25 cellular contexts compared by ENCODE assay signal in the genomic region with DNA sequence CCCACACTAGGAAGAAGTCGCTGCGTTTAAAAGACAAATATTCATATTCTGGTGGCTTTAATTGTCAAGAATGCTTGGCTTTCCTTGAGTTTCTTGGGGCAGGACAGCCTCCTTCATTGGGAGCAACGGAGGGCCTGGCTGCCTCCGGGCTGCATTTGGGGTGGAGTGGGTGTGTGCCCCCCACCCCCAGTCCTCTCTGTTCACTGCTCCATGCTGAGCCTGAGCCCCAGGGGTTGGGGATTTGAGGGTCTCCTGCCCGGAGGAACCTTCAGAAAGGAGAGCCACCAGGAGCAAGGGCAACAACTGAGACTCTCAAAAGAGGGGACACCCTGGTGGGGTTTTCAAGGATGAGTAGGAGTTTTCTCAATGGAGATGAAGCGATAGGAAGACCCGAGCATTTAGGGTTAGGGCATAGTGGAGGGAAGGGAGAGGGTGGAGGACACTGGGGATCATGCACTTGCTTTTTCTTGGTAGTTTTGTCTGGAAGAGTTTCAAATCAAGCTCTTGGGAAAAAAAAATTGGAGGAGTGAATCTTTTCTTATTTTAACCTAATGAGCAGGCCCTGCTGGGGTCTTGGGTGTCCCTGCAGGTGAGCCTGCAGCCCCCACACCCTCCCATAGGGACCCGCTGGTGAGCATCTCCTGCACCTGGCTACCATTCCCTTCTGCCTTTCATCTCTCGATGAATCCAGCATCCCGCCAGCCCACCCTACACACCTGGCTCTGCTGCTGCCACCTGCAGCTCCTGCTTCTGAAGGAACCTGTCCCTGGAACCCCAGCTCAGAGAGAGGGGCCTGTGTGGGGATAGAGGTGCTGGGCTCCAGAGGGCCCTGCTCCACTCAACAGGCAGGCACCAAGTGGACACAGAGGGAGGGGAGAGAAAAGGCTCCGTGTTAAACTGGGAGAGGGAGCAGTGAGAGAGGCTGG. TPM values are rescaled to one million over a fixed set of nuclear protein-coding genes. Genes with fewer than 3 reads are reported as not detected.
DNase-seq lines count a peak whose midpoint lies in the region; ATAC-seq, FAIRE-seq and TF ChIP-seq lines count a peak whose summit lies in the region.
"Had no signal": no experiment of that assay in that cellular context is flagged by ENCODE, and none has a peak within 500 bp of the region (broad histone marks: within the 10 kb centered on the region; RNA-seq: fewer than 3 reads in every experiment).

No MANE protein-coding gene starts in this region.

- peaks cover 10% of the 10 kb centered on the region for H3K27me3 Mint-ChIP-seq in type B pancreatic cell

- peak overlapping the region; percentile 61 for H3K27ac Mint-ChIP-seq in type B pancreatic cell
- H3K27ac Mint-ChIP-seq: CD4-positive, CD25-positive, alpha-beta regulatory T cell had no signal

- FAIRE-seq in HepG2 (lab: Jason Lieb, UNC): no peak
- FAIRE-seq: A204.1 had no signal

- H3K27ac ChIP-seq in HepG2 (ENCODE audit: extremely low read length, insufficient read depth, low read length): no peak overlapping the region
- H3K27ac ChIP-seq in right lobe of liver: no peak overlapping the region
- peak overlapping the region; percentile 60 for H3K27ac ChIP-seq in hepatocyte
- H3K27ac ChIP-seq in PC-9: no peak overlapping the region
- H3K27ac ChIP-seq: HL-60, RWPE1, SJCRH30 had no signal

- H4K20me1 ChIP-seq in HepG2 (ENCODE audit: insufficient read depth, low read length): no peaks in the 10 kb centered on the region
- H4K20me1 ChIP-seq in hepatocyte (ENCODE audit: insufficient read depth, poor library complexity, severe bottlenecking): no peaks in the 10 kb centered on the region
- peaks cover 33% of the 10 kb centered on the region for H4K20me1 ChIP-seq in PC-9 (ENCODE audit: insufficient read depth)

- ATAC-seq in HepG2 (no peak), right lobe of liver (no peak)

- no peak overlapping the region for H3K9ac ChIP-seq in HepG2 (ENCODE audit: insufficient read depth, low read depth, low read length)

- 30% methylated on average over 11 of the region's 11 CpGs for WGBS in HepG2 (ENCODE audit: low lambda C conversion rate)
- WGBS in right lobe of liver (ENCODE audit: insufficient coverage, low coverage, low lambda C conversion rate, missing lambda C conversion rate): 69% methylated on average over 6 of the region's 11 CpGs
- 70% methylated on average over 11 of the region's 11 CpGs for WGBS in hepatocyte (ENCODE audit: low lambda C conversion rate, missing lambda C conversion rate)

- CTCF ChIA-PET in HepG2 (lab: Yijun Ruan, JAX; ENCODE audit: low intra/inter-chr PET ratio, low total read pairs) (interaction anchor here (2.1 to 2.9 kb wide), 2 partner anchors 32 to 37 kb away, joined by 24 read pairs; no protein-coding TSS in a partner anchor), PC-9 (lab: Charles Lee) (no interaction called here)

- H3K36me3 ChIP-seq in HepG2 (replicated peaks in 1 of 2; ENCODE audit: control insufficient read depth in 1 of 2, insufficient read depth in 2 of 2, low read length in 2 of 2) (no peaks in the 10 kb centered on the region), right lobe of liver (no peaks in the 10 kb centered on the region), hepatocyte (replicated peaks; ENCODE audit: insufficient read depth, low read depth) (no peaks in the 10 kb centered on the region), PC-9 (ENCODE audit: low read depth) (no peaks in the 10 kb centered on the region)
- H3K36me3 ChIP-seq: BE2C, SJCRH30 had no signal

- H3K4me3 ChIP-seq in HepG2 (replicated peaks in 1 of 3; ENCODE audit: insufficient read depth in 1 of 3, low read depth in 2 of 3, low read length in 3 of 3) (peak overlapping the region in 1 of 3 experiments; percentile 58; a peak in 1 of 6 replicates), right lobe of liver (no peak overlapping the region), hepatocyte (no peak overlapping the region), PC-9 (no peak overlapping the region)
- H3K4me3 ChIP-seq: SJCRH30 had no signal

- H3K4me2 ChIP-seq in HepG2 (ENCODE audit: low read depth, low read length): peak overlapping the region; percentile 77
- H3K4me2 ChIP-seq in hepatocyte: no peak overlapping the region
- no peak overlapping the region for H3K4me2 ChIP-seq in PC-9

- H3K4me1 Mint-ChIP-seq in type B pancreatic cell (ENCODE audit: unreplicated experiment): peaks cover 10% of the 10 kb centered on the region
- H3K4me1 Mint-ChIP-seq: CD4-positive, CD25-positive, alpha-beta regulatory T cell had no signal

- H3K79me2 ChIP-seq in HepG2 (ENCODE audit: insufficient read depth, low read length) (no peaks in the 10 kb centered on the region), hepatocyte (no peaks in the 10 kb centered on the region), PC-9 (ENCODE audit: low read depth) (no peaks in the 10 kb centered on the region)

- no peaks in the 10 kb centered on the region for H3K9me2 ChIP-seq in hepatocyte (replicated peaks; ENCODE audit: insufficient read depth)
- H3K9me2 ChIP-seq in PC-9 (ENCODE audit: insufficient read depth): no peaks in the 10 kb centered on the region

- H2AFZ ChIP-seq in HepG2 (ENCODE audit: low read length): no peak overlapping the region
- H2AFZ ChIP-seq in hepatocyte: no peak overlapping the region
- H2AFZ ChIP-seq in PC-9: no peak overlapping the region

- in situ Hi-C loops in HepG2 (cut with HindIII; ENCODE audit: extremely low pct_ligation_motif_present, low pct_unique_long_range_greater_than_20kb): no loop called here

- BruUV-seq in HepG2 (replicated peaks; lab: Mats Ljungman, UMichigan): no TSS peak
- no TSS peak for BruUV-seq in PC-9 (replicated peaks; lab: Mats Ljungman, UMichigan)

- H3K9me3 ChIP-seq in HepG2 (ENCODE audit: low read length): no peaks in the 10 kb centered on the region
- H3K9me3 ChIP-seq in right lobe of liver: no peaks in the 10 kb centered on the region
- no peaks in the 10 kb centered on the region for H3K9me3 ChIP-seq in hepatocyte (ENCODE audit: low read depth)
- no peaks in the 10 kb centered on the region for H3K9me3 ChIP-seq in PC-9 (ENCODE audit: insufficient read depth, low read depth)
- H3K9me3 ChIP-seq: BE2C, Caco-2, SJCRH30 had no signal

- TF ChIP-seq CTCF in HepG2 (CRISPR knock-in tag; IDR thresholded peaks at IDR 0.05) (no peak), right lobe of liver (IDR thresholded peaks at IDR 0.05) (no peak), hepatocyte (IDR thresholded peaks at IDR 0.05; ENCODE audit: poor library complexity) (no peak), type B pancreatic cell (conservative IDR thresholded peaks at IDR 0.05) (no peak), PC-9 (conservative IDR thresholded peaks at IDR 0.05) (no peak)

- H3K4me3 Mint-ChIP-seq in type B pancreatic cell: no peak overlapping the region
- H3K4me3 Mint-ChIP-seq: CD4-positive, CD25-positive, alpha-beta regulatory T cell had no signal

- POLR2A ChIA-PET in HepG2 (lab: Yijun Ruan, JAX): interaction anchor here (0.7 to 1.6 kb wide), 7 partner anchors 20 to 44 kb away, joined by 3 to 13 read pairs (median 7); no protein-coding TSS in a partner anchor
- POLR2A ChIA-PET in PC-9 (lab: Charles Lee; ENCODE audit: unreplicated experiment): interaction anchor here (0.6 kb wide), 1 partner anchor 484 kb away, joined by 4 read pairs; no protein-coding TSS in a partner anchor

- no peak for TF ChIP-seq RAD21 in HepG2 (CRISPR knock-in tag; IDR thresholded peaks at IDR 0.05)

- no peaks in the 10 kb centered on the region for H3K9me3 Mint-ChIP-seq in type B pancreatic cell
- H3K9me3 Mint-ChIP-seq: CD4-positive, CD25-positive, alpha-beta regulatory T cell had no signal

- H3F3A ChIP-seq in PC-9 (ENCODE audit: insufficient read depth, low read depth): no peaks in the 10 kb centered on the region; the same call in 1 of the 2 replicates

- no peak for TF ChIP-seq POLR2A in HepG2 (IDR thresholded peaks at IDR 0.05; ENCODE audit: insufficient read depth in 1 of 2, low read depth in 2 of 2, low read length in 2 of 2)
- TF ChIP-seq POLR2A in right lobe of liver (IDR thresholded peaks at IDR 0.05): no peak

- DNase-seq in NCI-H345 treated with DMSO at 0.1 percent for 48 hours (lab: John Stamatoyannopoulos, UW; ENCODE audit: unreplicated experiment): peak; percentile 23
- no peak for DNase-seq in NCI-H345 (lab: John Stamatoyannopoulos, UW)
- no peak for DNase-seq in HepG2 (ENCODE audit: low spot score)
- DNase-seq in right lobe of liver: no peak
- DNase-seq in hepatocyte (ENCODE audit: low spot score): no peak
- no peak for DNase-seq in type B pancreatic cell (ENCODE audit: extremely low spot score, unreplicated experiment)
- no peak for DNase-seq in PC-9
- no peak for DNase-seq in LoVo (ENCODE audit: low spot score)
- DNase-seq: CD4-positive, CD25-positive, alpha-beta regulatory T cell; GDM1; MM.1S; NCI-H1092; NCI-H2081 treated with DMSO at 0.1 percent for 48 hours; NCI-H226; NCI-H526 treated with DMSO at 0.1 percent for 48 hours had no signal

- intact Hi-C loops in HepG2 (cut with micrococcal nuclease; ENCODE audit: unreplicated experiment) (loop anchor here (2.0 to 10.0 kb wide), 2 partner anchors 19 to 439 kb away; a partner anchor contains a TSS), right lobe of liver (cut with DNase I) (no loop called here), PC-9 (cut with micrococcal nuclease; ENCODE audit: unreplicated experiment) (loop anchor here (10.0 kb wide), 2 partner anchors 139 to 239 kb away; a partner anchor contains a TSS)

- no peak for TF ChIP-seq EP300 in HepG2 (IDR thresholded peaks at IDR 0.05; ENCODE audit: low read depth in 2 of 2, low read length in 2 of 2)
- no peak for TF ChIP-seq EP300 in HepG2 (CRISPR knock-in tag; IDR thresholded peaks at IDR 0.05; ENCODE audit: borderline replicate concordance)

- peaks cover 17 to 80% of the 10 kb centered on the region in 2 experiments for H3K27me3 ChIP-seq in HepG2 (ENCODE audit: control insufficient read depth in 1 of 2, insufficient read depth in 2 of 2, low read length in 2 of 2)
- no peaks in the 10 kb centered on the region for H3K27me3 ChIP-seq in right lobe of liver
- no peaks in the 10 kb centered on the region for H3K27me3 ChIP-seq in hepatocyte
- peaks cover 99% of the 10 kb centered on the region for H3K27me3 ChIP-seq in PC-9 (ENCODE audit: insufficient read depth, low read depth)
- H3K27me3 ChIP-seq: BE2C, SJCRH30 had no signal

- peaks cover 23% of the 10 kb centered on the region for H3K4me1 ChIP-seq in HepG2 (ENCODE audit: insufficient read depth, low read length)
- no peaks in the 10 kb centered on the region for H3K4me1 ChIP-seq in right lobe of liver
- peaks cover 10% of the 10 kb centered on the region for H3K4me1 ChIP-seq in hepatocyte (ENCODE audit: insufficient read depth)
- H3K4me1 ChIP-seq in PC-9 (replicated peaks; ENCODE audit: insufficient read depth): no peaks in the 10 kb centered on the region

- no peaks in the 10 kb centered on the region for H3K36me3 Mint-ChIP-seq in type B pancreatic cell
- H3K36me3 Mint-ChIP-seq: CD4-positive, CD25-positive, alpha-beta regulatory T cell had no signal

RNA-seq across cellular contexts. Expression of a gene that starts 4.1 kb away (rescaled TPM):
- total RNA-seq in HepG2 (2016; rRNA removed; fragmentation: Illumina TruSeq; extraction: Trizol) (0.02 TPM in 1 of 2 replicates, not detected in the other), right lobe of liver (under 1 TPM; 0.12 to 0.93 (median 0.41) TPM), hepatocyte (5.2 and 6.7 TPM in 2 replicates), type B pancreatic cell (ENCODE audit: low replicate concordance) (12.6 and 22.2 TPM in 2 replicates), PC-9 (2021) (not detected in 2 replicates)
- not detected in 2 replicates for total RNA-seq in HepG2 (2016; cell fraction: cytosol; rRNA removed; fragmentation: Illumina TruSeq; extraction: Trizol; ENCODE audit: low read depth)
- total RNA-seq in HepG2 (2016; cell fraction: insoluble cytoplasmic fraction; rRNA removed; fragmentation: Illumina TruSeq; extraction: Trizol): 0.06 TPM in 1 of 2 replicates, not detected in the other
- total RNA-seq in HepG2 (2016; cell fraction: membrane; rRNA removed; fragmentation: Illumina TruSeq; extraction: Trizol): not detected in 2 replicates
- total RNA-seq in HepG2 (2016; cell fraction: nucleus; rRNA removed; fragmentation: Illumina TruSeq; extraction: Trizol): not detected in 2 replicates
- polyA plus RNA-seq in HepG2 (2011; rRNA removed) (0.01 TPM in 1 of 2 replicates, not detected in the other), hepatocyte (4.8 and 5.8 TPM in 2 replicates)
- 0.01 TPM in 1 of 2 replicates, not detected in the other for polyA plus RNA-seq in HepG2 (2011; cell fraction: cytosol; rRNA removed)
- 0.06 and 0.07 TPM in 2 replicates for polyA plus RNA-seq in HepG2 (2011; cell fraction: nucleus; rRNA removed)
- polyA plus RNA-seq in HepG2 (2012): not detected in 2 replicates
- polyA plus RNA-seq in HepG2 (2016; cell fraction: cytosol; fragmentation: Illumina TruSeq; extraction: Trizol; ENCODE audit: low read depth): not detected in 2 replicates
- not detected in 2 replicates for polyA plus RNA-seq in HepG2 (2016; cell fraction: insoluble cytoplasmic fraction; fragmentation: Illumina TruSeq; extraction: Trizol; ENCODE audit: low read depth)
- not detected in 2 replicates for polyA plus RNA-seq in HepG2 (2016; cell fraction: membrane; fragmentation: Illumina TruSeq; extraction: Trizol; ENCODE audit: low read depth)
- 0.08 TPM in 1 of 2 replicates, not detected in the other for polyA plus RNA-seq in HepG2 (2016; cell fraction: nucleus; fragmentation: Illumina TruSeq; extraction: Trizol; ENCODE audit: insufficient read depth, low read depth)
- polyA minus RNA-seq in HepG2 (2011; rRNA and poly(A)+ RNA removed; ENCODE audit: low replicate concordance): 0.02 and 0.12 TPM in 2 replicates
- polyA minus RNA-seq in HepG2 (2011; cell fraction: cytosol; rRNA and poly(A)+ RNA removed): 0.09 TPM in 1 of 2 replicates, not detected in the other
- polyA minus RNA-seq in HepG2 (2011; cell fraction: nucleus; rRNA and poly(A)+ RNA removed): not detected in 2 replicates
- total RNA-seq: CD4-positive, CD25-positive, alpha-beta regulatory T cell; Daoy; HT1080; IMR-90; SJCRH30 had no signal
- polyA plus RNA-seq: CD4-positive, CD25-positive, alpha-beta regulatory T cell; IMR-90 had no signal

RNA-seq across cellular contexts. Expression of a gene that starts 19.7 kb away (rescaled TPM):
- total RNA-seq in HepG2 (2016; rRNA removed; fragmentation: Illumina TruSeq; extraction: Trizol) (not detected in 2 replicates), right lobe of liver (not detected), hepatocyte (not detected in 2 replicates), type B pancreatic cell (ENCODE audit: low replicate concordance) (0.41 and 0.48 TPM in 2 replicates), PC-9 (2021) (not detected in 2 replicates)
- total RNA-seq in HepG2 (2016; cell fraction: cytosol; rRNA removed; fragmentation: Illumina TruSeq; extraction: Trizol; ENCODE audit: low read depth): not detected in 2 replicates
- total RNA-seq in HepG2 (2016; cell fraction: insoluble cytoplasmic fraction; rRNA removed; fragmentation: Illumina TruSeq; extraction: Trizol): not detected in 2 replicates
- total RNA-seq in HepG2 (2016; cell fraction: membrane; rRNA removed; fragmentation: Illumina TruSeq; extraction: Trizol): not detected in 2 replicates
- total RNA-seq in HepG2 (2016; cell fraction: nucleus; rRNA removed; fragmentation: Illumina TruSeq; extraction: Trizol): not detected in 2 replicates
- polyA plus RNA-seq in HepG2 (2011; rRNA removed) (not detected in 2 replicates), hepatocyte (0.35 TPM in 1 of 2 replicates, not detected in the other)
- polyA plus RNA-seq in HepG2 (2011; cell fraction: cytosol; rRNA removed): not detected in 2 replicates
- not detected in 2 replicates for polyA plus RNA-seq in HepG2 (2011; cell fraction: nucleus; rRNA removed)
- not detected in 2 replicates for polyA plus RNA-seq in HepG2 (2012)
- not detected in 2 replicates for polyA plus RNA-seq in HepG2 (2016; cell fraction: cytosol; fragmentation: Illumina TruSeq; extraction: Trizol; ENCODE audit: low read depth)
- not detected in 2 replicates for polyA plus RNA-seq in HepG2 (2016; cell fraction: insoluble cytoplasmic fraction; fragmentation: Illumina TruSeq; extraction: Trizol; ENCODE audit: low read depth)
- polyA plus RNA-seq in HepG2 (2016; cell fraction: membrane; fragmentation: Illumina TruSeq; extraction: Trizol; ENCODE audit: low read depth): not detected in 2 replicates
- polyA plus RNA-seq in HepG2 (2016; cell fraction: nucleus; fragmentation: Illumina TruSeq; extraction: Trizol; ENCODE audit: insufficient read depth, low read depth): not detected in 2 replicates
- not detected in 2 replicates for polyA minus RNA-seq in HepG2 (2011; rRNA and poly(A)+ RNA removed; ENCODE audit: low replicate concordance)
- polyA minus RNA-seq in HepG2 (2011; cell fraction: cytosol; rRNA and poly(A)+ RNA removed): not detected in 2 replicates
- polyA minus RNA-seq in HepG2 (2011; cell fraction: nucleus; rRNA and poly(A)+ RNA removed): not detected in 2 replicates
- total RNA-seq: Caco-2; CD4-positive, CD25-positive, alpha-beta regulatory T cell; Daoy; H7; HT1080; IMR-90; SJCRH30 had no signal
- polyA plus RNA-seq: CD4-positive, CD25-positive, alpha-beta regulatory T cell; IMR-90 had no signal

Comparison
In these comparisons a context has a peak if more than half of its experiments do, and no peak if none do; other contexts are left out.
1. intact Hi-C loops: an anchor here in HepG2 (2.0 to 10.0 kb wide) and PC-9 (10.0 kb wide); none called in right lobe of liver.